Comparison of ENCODE assay signal across 8 cellular contexts in genomic region chr4:173169428-173170209, GRCh38. TPM values are rescaled to one million over a fixed set of nuclear protein-coding genes. Genes with fewer than 3 reads are reported as not detected.
DNase-seq lines count a peak whose midpoint lies in the region; ATAC-seq lines count a peak whose summit lies in the region.

No MANE protein-coding gene starts in this region.

- H3K36me3 ChIP-seq in endocrine pancreas (ENCODE audit: control insufficient read depth, insufficient read depth, low read length): no peaks in the 10 kb centered on the region

- peak overlapping the region; percentile 71 for H3K9ac ChIP-seq in endocrine pancreas (ENCODE audit: control insufficient read depth, insufficient read depth, low read length)

- H3K4me3 ChIP-seq in endocrine pancreas (ENCODE audit: control insufficient read depth, insufficient read depth, low read length): peak overlapping the region; percentile 80

- ATAC-seq in GM18861 (IDR thresholded peaks at IDR 0.05; ENCODE audit: unreplicated experiment) (peak; percentile 51), HG03060 (IDR thresholded peaks at IDR 0.05; ENCODE audit: low read depth, unreplicated experiment) (peak; percentile 47)

- H3K27me3 ChIP-seq in endocrine pancreas (ENCODE audit: control insufficient read depth, insufficient read depth, low read length): no peaks in the 10 kb centered on the region

- H3K9me3 ChIP-seq in endocrine pancreas (ENCODE audit: control insufficient read depth, low read length): no peaks in the 10 kb centered on the region

- DNase-seq in AG08395 (ENCODE audit: low spot score) (peak; percentile 58), NCI-H526 treated with DMSO at 0.1 percent for 48 hours (lab: John Stamatoyannopoulos, UW) (peak; percentile 16), mesenteric fat pad (ENCODE audit: low spot score) (peak; percentile 92)
- DNase-seq in activated CD8-positive, alpha-beta memory T cell treated with anti-CD3 and anti-CD28 coated beads for 24 hours: peak; percentile 83
- DNase-seq in stimulated activated CD8-positive, alpha-beta memory T cell treated with anti-CD3 and anti-CD28 coated beads, Interleukin-15, amount 100 ng/mL, for 48 hours (ENCODE audit: low read depth in 2 of 2): peak; percentile 35 to 57

- peaks cover 4% of the 10 kb centered on the region for H3K4me1 ChIP-seq in endocrine pancreas (ENCODE audit: control insufficient read depth, insufficient read depth, low read length)

RNA-seq across cellular contexts. Expression of gene GALNT7, which starts 1.0 kb away (rescaled TPM):
- 9.8 TPM for total RNA-seq in mesenteric fat pad

Comparison
In these comparisons a context has a peak if more than half of its experiments do, and no peak if none do; other contexts are left out.
1. Peak in every context shown above with its lines: DNase-seq, ATAC-seq and H3K4me3 ChIP-seq.
2. DNase-seq: peak in every context shown above with its lines; median percentile 92 in mesenteric fat pad; 83 in activated CD8-positive, alpha-beta memory T cell treated with anti-CD3 and anti-CD28 coated beads for 24 hours; 58 in AG08395; 46 in stimulated activated CD8-positive, alpha-beta memory T cell treated with anti-CD3 and anti-CD28 coated beads, Interleukin-15, amount 100 ng/mL, for 48 hours; 16 in NCI-H526 treated with DMSO at 0.1 percent for 48 hours.